In the genomic region with DNA sequence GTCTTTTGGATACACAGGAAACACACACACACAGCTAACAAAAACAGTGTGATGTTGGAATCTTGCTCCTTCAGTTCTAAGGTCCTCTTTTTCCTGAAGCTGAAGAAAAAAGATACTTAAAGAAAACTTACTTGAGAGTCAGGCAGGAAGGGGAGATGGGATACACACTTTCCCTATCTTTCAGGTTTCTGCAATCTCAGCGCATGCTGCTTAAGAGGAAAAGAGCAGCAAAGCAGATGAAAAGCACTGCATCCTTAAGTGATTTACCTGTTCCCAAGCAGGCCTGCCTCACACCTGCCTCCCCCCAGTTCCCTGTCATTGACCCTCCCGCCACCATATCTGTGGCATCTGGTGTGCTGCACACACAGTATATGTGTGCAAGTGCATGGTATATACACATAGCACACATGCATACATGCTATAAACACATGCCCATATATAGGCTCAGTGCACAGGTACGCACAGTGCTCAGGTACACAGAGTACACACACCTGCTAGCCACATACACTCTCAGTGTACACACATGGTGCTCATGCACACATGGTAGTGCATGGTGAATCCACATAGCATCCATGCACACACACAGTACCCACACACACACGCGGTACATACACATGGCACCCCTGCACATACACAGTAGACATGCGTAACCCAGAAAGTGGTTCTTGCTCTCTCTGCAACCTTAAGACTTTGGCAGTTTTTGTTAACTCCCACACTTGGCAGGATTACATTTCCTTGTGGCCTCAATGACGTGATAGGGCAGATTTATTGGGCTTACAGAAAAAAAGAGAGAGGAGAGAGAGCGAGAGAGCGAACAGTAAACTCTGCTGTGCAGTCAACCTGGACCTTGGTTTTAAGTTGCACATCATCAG, we compare ENCODE assay signal across 1 cellular context.
TF ChIP-seq lines count a peak whose summit lies in the region.

No MANE protein-coding gene starts in this region.

TF ChIP-seq in WTC11, 78 proteins besides CTCF, POLR2A, EP300 and RAD21 (continued from another document):
- TF ChIP-seq TCF7 (CRISPR knock-in tag; IDR thresholded peaks at IDR 0.05; ENCODE audit: low read depth) = no peak
- TF ChIP-seq IRF2 (CRISPR knock-in tag; IDR thresholded peaks at IDR 0.05; ENCODE audit: borderline replicate concordance, low read depth) = no peak
- no peak for TF ChIP-seq CREM (CRISPR knock-in tag; IDR thresholded peaks at IDR 0.05)
- no peak for TF ChIP-seq GRHL2 (CRISPR knock-in tag; IDR thresholded peaks at IDR 0.05; ENCODE audit: insufficient replicate concordance, severe bottlenecking)
- no peak for TF ChIP-seq ZNF425 (CRISPR knock-in tag; conservative IDR thresholded peaks at IDR 0.05)
- TF ChIP-seq MAX (CRISPR knock-in tag; IDR thresholded peaks at IDR 0.05) = no peak
- TF ChIP-seq, protein P1, sequence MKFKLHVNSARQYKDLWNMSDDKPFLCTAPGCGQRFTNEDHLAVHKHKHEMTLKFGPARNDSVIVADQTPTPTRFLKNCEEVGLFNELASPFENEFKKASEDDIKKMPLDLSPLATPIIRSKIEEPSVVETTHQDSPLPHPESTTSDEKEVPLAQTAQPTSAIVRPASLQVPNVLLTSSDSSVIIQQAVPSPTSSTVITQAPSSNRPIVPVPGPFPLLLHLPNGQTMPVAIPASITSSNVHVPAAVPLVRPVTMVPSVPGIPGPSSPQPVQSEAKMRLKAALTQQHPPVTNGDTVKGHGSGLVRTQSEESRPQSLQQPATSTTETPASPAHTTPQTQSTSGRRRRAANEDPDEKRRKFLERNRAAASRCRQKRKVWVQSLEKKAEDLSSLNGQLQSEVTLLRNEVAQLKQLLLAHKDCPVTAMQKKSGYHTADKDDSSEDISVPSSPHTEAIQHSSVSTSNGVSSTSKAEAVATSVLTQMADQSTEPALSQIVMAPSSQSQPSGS (CRISPR knock-in tag; IDR thresholded peaks at IDR 0.05; ENCODE audit: borderline replicate concordance, low read depth) = no peak
- no peak for TF ChIP-seq IRF1 (CRISPR knock-in tag; IDR thresholded peaks at IDR 0.05)
- TF ChIP-seq E2F4 (CRISPR knock-in tag; IDR thresholded peaks at IDR 0.05; ENCODE audit: borderline replicate concordance, low read depth) = no peak
- no peak for TF ChIP-seq NR1H2 (CRISPR knock-in tag; IDR thresholded peaks at IDR 0.05)
- no peak for TF ChIP-seq ZNF317 (CRISPR knock-in tag; IDR thresholded peaks at IDR 0.05; ENCODE audit: borderline replicate concordance, low read depth)
